In the genomic region with DNA sequence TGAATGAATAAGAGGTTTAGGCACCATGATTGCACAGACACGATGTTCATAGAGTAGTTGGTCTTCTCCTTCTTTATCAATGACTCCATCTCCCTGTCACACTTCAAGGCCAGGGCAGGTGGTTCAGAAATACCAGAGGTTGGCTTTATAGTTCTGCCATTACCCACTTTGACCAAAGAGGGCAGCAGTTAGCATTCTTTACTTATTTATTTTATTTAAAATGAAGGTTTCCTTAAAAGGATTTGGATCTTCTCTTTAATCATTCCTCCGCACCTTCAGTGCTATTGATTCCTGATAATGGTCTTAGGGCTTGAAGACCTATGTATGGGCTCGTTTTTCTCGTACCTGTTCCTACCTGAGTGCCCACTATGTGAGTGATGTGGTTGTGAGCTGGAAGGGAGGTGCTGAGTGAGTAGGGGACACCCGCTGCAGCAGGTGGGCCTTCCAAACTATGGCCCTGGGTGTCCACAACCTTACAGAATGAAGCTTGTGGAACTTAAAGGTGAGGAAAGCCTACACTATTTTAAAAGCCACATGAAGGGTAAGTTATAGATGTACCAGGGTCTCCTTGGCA, we compare ENCODE assay signal across 1 cellular context.
TF ChIP-seq lines count a peak whose summit lies in the region.

No MANE protein-coding gene starts in this region.

TF ChIP-seq in GM23338, 12 proteins besides CTCF, POLR2A, EP300 and RAD21 (continued from another document):
- TF ChIP-seq CREB1 (CRISPR knock-in tag; IDR thresholded peaks at IDR 0.05; ENCODE audit: low read depth) (no peak), NANOG (IDR thresholded peaks at IDR 0.05; ENCODE audit: borderline replicate concordance) (no peak)
- TF ChIP-seq, protein P1, sequence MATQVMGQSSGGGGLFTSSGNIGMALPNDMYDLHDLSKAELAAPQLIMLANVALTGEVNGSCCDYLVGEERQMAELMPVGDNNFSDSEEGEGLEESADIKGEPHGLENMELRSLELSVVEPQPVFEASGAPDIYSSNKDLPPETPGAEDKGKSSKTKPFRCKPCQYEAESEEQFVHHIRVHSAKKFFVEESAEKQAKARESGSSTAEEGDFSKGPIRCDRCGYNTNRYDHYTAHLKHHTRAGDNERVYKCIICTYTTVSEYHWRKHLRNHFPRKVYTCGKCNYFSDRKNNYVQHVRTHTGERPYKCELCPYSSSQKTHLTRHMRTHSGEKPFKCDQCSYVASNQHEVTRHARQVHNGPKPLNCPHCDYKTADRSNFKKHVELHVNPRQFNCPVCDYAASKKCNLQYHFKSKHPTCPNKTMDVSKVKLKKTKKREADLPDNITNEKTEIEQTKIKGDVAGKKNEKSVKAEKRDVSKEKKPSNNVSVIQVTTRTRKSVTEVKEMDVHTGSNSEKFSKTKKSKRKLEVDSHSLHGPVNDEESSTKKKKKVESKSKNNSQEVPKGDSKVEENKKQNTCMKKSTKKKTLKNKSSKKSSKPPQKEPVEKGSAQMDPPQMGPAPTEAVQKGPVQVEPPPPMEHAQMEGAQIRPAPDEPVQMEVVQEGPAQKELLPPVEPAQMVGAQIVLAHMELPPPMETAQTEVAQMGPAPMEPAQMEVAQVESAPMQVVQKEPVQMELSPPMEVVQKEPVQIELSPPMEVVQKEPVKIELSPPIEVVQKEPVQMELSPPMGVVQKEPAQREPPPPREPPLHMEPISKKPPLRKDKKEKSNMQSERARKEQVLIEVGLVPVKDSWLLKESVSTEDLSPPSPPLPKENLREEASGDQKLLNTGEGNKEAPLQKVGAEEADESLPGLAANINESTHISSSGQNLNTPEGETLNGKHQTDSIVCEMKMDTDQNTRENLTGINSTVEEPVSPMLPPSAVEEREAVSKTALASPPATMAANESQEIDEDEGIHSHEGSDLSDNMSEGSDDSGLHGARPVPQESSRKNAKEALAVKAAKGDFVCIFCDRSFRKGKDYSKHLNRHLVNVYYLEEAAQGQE (IDR thresholded peaks at IDR 0.05; ENCODE audit: unreplicated experiment) = no peak
